In genomic region chr15:39458131-39458530, GRCh38 we compare ENCODE assay signal across 7 cellular contexts.
"Had no signal": no experiment of that assay in that cellular context is flagged by ENCODE, and none has a peak within 500 bp of the region (broad histone marks: within the 10 kb centered on the region; RNA-seq: fewer than 3 reads in every experiment).

No MANE protein-coding gene starts in this region.

- FAIRE-seq: HepG2, HTR-8/SVneo had no signal

- ATAC-seq: HepG2 had no signal

- DNase-seq: IMR-90, KBM-7, KG1 had no signal

- H3K4me2 ChIP-seq: KMS-11 had no signal

- H3K9ac ChIP-seq: KMS-11 had no signal

- H3K27ac ChIP-seq: HL-60, KMS-11 had no signal
